ENCODE assay signal across 23 cellular contexts in genomic region chr12:43158126-43158525, GRCh38.
"Had no signal": no experiment of that assay in that cellular context is flagged by ENCODE, and none has a peak within 500 bp of the region (broad histone marks: within the 10 kb centered on the region; RNA-seq: fewer than 3 reads in every experiment).

No MANE protein-coding gene starts in this region.

- H3K27me3 ChIP-seq: gastroesophageal sphincter, heart left ventricle, hepatocyte, right atrium auricular region, suprapubic skin, transverse colon, vagina had no signal

- H3K27ac ChIP-seq: gastroesophageal sphincter, heart left ventricle, hepatocyte, lower lobe of right lung, prostate gland, right atrium auricular region, suprapubic skin, transverse colon, vagina had no signal

- ATAC-seq: effector memory CD8-positive, alpha-beta T cell; gastroesophageal sphincter; heart left ventricle; left ventricle myocardium superior; lower lobe of right lung; mucosa of descending colon; natural killer cell treated with Interleukin-12 subunit alpha and Interleukin-12 subunit beta and Interleukin-15 and Interleukin-18, amount 100 ng/mL, for 72 hours; sciatic nerve; stimulated activated naive CD8-positive, alpha-beta T cell treated with anti-CD3 and anti-CD28 coated beads, Interleukin-15, amount 100 ng/mL, for 72 hours had no signal

- H2AFZ ChIP-seq: hepatocyte had no signal

- H3K9me3 ChIP-seq: gastroesophageal sphincter, heart left ventricle, lower lobe of right lung, prostate gland, right atrium auricular region, suprapubic skin, transverse colon, vagina had no signal

- H3K4me3 ChIP-seq: gastroesophageal sphincter, heart left ventricle, hepatocyte, lower lobe of right lung, mucosa of descending colon, prostate gland, right atrium auricular region, smooth muscle cell, suprapubic skin, transverse colon, vagina had no signal

- H3K36me3 ChIP-seq: gastroesophageal sphincter, heart left ventricle, lower lobe of right lung, prostate gland, right atrium auricular region, suprapubic skin, transverse colon, vagina had no signal

- H3K79me2 ChIP-seq: hepatocyte had no signal

- H3K4me1 ChIP-seq: gastroesophageal sphincter, lower lobe of right lung, prostate gland, right atrium auricular region, suprapubic skin, transverse colon had no signal

- DNase-seq: cortex of kidney; effector memory CD8-positive, alpha-beta T cell; heart left ventricle; left ventricle myocardium superior; lower lobe of right lung; mucosa of descending colon; naive B cell; stimulated activated CD4-positive, alpha-beta T cell treated with anti-CD3 and anti-CD28 coated beads, Interleukin-12 subunit alpha, Interleukin-12 subunit beta, amount 100 ng/mL, for 4 hours; stimulated activated CD4-positive, alpha-beta T cell treated with anti-CD3 and anti-CD28 coated beads, Interleukin-1b, Interleukin-23, amount 100 ng/mL, for 48 hours; stimulated activated CD4-positive, alpha-beta T cell treated with anti-CD3 and anti-CD28 coated beads, Interleukin-4, amount 100 ng/mL, for 1 hour; stimulated activated CD8-positive, alpha-beta memory T cell treated with anti-CD3 and anti-CD28 coated beads, Interleukin-4, amount 100 ng/mL, for 48 hours; stimulated activated naive CD4-positive, alpha-beta T cell; stimulated activated naive CD8-positive, alpha-beta T cell treated with anti-CD3 and anti-CD28 coated beads, Interleukin-15, amount 100 ng/mL, for 72 hours; transverse colon had no signal

- H3K4me2 ChIP-seq: hepatocyte, smooth muscle cell had no signal
